12 cellular contexts compared by ENCODE assay signal in genomic region chr19:42930214-42930613, GRCh38. TPM values are rescaled to one million over a fixed set of nuclear protein-coding genes. Genes with fewer than 3 reads are reported as not detected.
DNase-seq lines count a peak whose midpoint lies in the region; ATAC-seq, FAIRE-seq and TF ChIP-seq lines count a peak whose summit lies in the region.
"Not testable (repeated sequence)": the region's sequence is repeated elsewhere in the genome, so short reads cannot be mapped to it uniquely, and the experiment has no call there.
"Had no signal": no experiment of that assay in that cellular context is flagged by ENCODE, and none has a peak within 500 bp of the region (broad histone marks: within the 10 kb centered on the region; RNA-seq: fewer than 3 reads in every experiment).

No MANE protein-coding gene starts in this region.

- BruUV-seq in HCT116 (replicated peaks; lab: Mats Ljungman, UMichigan): not testable (repeated sequence)

- TF ChIP-seq CTCF in HCT116 (IDR thresholded peaks at IDR 0.05 in 2 of 3, conservative IDR thresholded peaks at IDR 0.05 in 1 of 3; ENCODE audit: borderline replicate concordance in 1 of 3, insufficient read depth in 1 of 3, low read depth in 2 of 3, low read length in 2 of 3) (peak in 2 of 3 experiments; percentile 39 to 50; a peak in 5 of 6 replicates), astrocyte (IDR thresholded peaks at IDR 0.05; ENCODE audit: insufficient read depth, low read depth, low read length) (peak; percentile 27), fibroblast of pulmonary artery (IDR thresholded peaks at IDR 0.05; ENCODE audit: low read length, missing control alignments) (peak; percentile 29)

- intact Hi-C loops in HCT116 (cut with micrococcal nuclease): not testable (repeated sequence)
- intact Hi-C loops in activated CD4-positive, alpha-beta T cell treated with anti-CD3 and anti-CD28 coated beads for 36 hours (cut with DNase I, micrococcal nuclease): loop anchor here in 1 of 2 experiments (5.0 kb wide), 1 partner anchor 157 kb away; no protein-coding TSS in a partner anchor

- peak; percentile 20 for DNase-seq in Caki2 (ENCODE audit: low read depth)
- not testable (repeated sequence) for DNase-seq in HCT116 (ENCODE audit: low read depth, low spot score)
- peak; percentile 28 for DNase-seq in NK-92 treated with Interleukin-12 subunit alpha and Interleukin-12 subunit beta, amount 100 ng/mL, for 24 hours (lab: John Stamatoyannopoulos, UW)
- DNase-seq in activated CD4-positive, alpha-beta T cell treated with anti-CD3 and anti-CD28 coated beads for 36 hours: peak; percentile 68
- DNase-seq in astrocyte (ENCODE audit: low read depth): peak; percentile 7
- peak; percentile 22 for DNase-seq in fibroblast of pulmonary artery (ENCODE audit: low read depth)
- DNase-seq in lung microvascular endothelial cell (ENCODE audit: low read depth in 2 of 2): peak; percentile 49 to 51
- DNase-seq in stimulated activated naive CD8-positive, alpha-beta T cell treated with anti-CD3 and anti-CD28 coated beads, Interleukin-15, Interleukin-2, amounts not matched to agents 100 U/mL and 50 U/mL, for 24 hours: peak; percentile 45

- H3K4me1 Mint-ChIP-seq in activated CD4-positive, alpha-beta T cell treated with anti-CD3 and anti-CD28 coated beads for 36 hours; astrocyte (ENCODE audit: low read depth, unreplicated experiment): not testable (repeated sequence)

- not testable (repeated sequence) for H3K4me3 Mint-ChIP-seq in activated CD4-positive, alpha-beta T cell treated with anti-CD3 and anti-CD28 coated beads for 36 hours; astrocyte (ENCODE audit: unreplicated experiment)

- H3K9me3 Mint-ChIP-seq in activated CD4-positive, alpha-beta T cell treated with anti-CD3 and anti-CD28 coated beads for 36 hours (ENCODE audit: low read depth): not testable (repeated sequence)
- peaks cover 10% of the 10 kb centered on the region for H3K9me3 Mint-ChIP-seq in astrocyte (ENCODE audit: unreplicated experiment)

- not testable (repeated sequence) for H3K4me3 ChIP-seq in HCT116 (replicated peaks in 1 of 2; ENCODE audit: low read depth in 1 of 2, low read length in 2 of 2); astrocyte (ENCODE audit: insufficient read depth, low read depth, low read length); fibroblast of pulmonary artery (replicated peaks; ENCODE audit: low read depth, low read length)

- H2AFZ ChIP-seq in HCT116 (ENCODE audit: low read depth, low read length, poor library complexity, severe bottlenecking); astrocyte (ENCODE audit: low read depth, low read length): not testable (repeated sequence)

- 0 out of 2 replicates have a peak, but pooled peaks have one; percentile 21 for TF ChIP-seq RAD21 in HCT116 (IDR thresholded peaks at IDR 0.05; ENCODE audit: low read depth)

- not testable (repeated sequence) for H3K27me3 ChIP-seq in HCT116 (ENCODE audit: insufficient read depth, low read length); astrocyte (ENCODE audit: insufficient read depth, low read length)

- CTCF ChIA-PET in HCT116 (lab: Charles Lee); activated CD4-positive, alpha-beta T cell treated with anti-CD3 and anti-CD28 coated beads for 36 hours (lab: Charles Lee): not testable (repeated sequence)

- H3K4me1 ChIP-seq in HCT116 (ENCODE audit: control insufficient read depth in 1 of 2, insufficient read depth in 2 of 2, low read length in 2 of 2): peaks cover 0 to 10% of the 10 kb centered on the region in 2 experiments; a peak in 2 of 4 replicates
- peaks cover 15% of the 10 kb centered on the region for H3K4me1 ChIP-seq in astrocyte (ENCODE audit: insufficient read depth, low read length)

- not testable (repeated sequence) for H3K9me3 ChIP-seq in HCT116 (ENCODE audit: control insufficient read depth in 1 of 2, insufficient read depth in 1 of 2, low read depth in 1 of 2, low read length in 2 of 2); astrocyte (ENCODE audit: insufficient read depth, low read depth, low read length)

- RAD21 ChIA-PET in HCT116 (lab: Charles Lee; ENCODE audit: low non-redundant PET in 1 of 2, low total read pairs in 2 of 2, uncharacterized antibody in 2 of 2, unreplicated experiment in 2 of 2): not testable (repeated sequence)

- not testable (repeated sequence) for TF ChIP-seq POLR2A in HCT116 (IDR thresholded peaks at IDR 0.05; ENCODE audit: borderline replicate concordance, extremely low read depth, insufficient read depth, insufficient read length)

- not testable (repeated sequence) for FAIRE-seq in astrocyte (lab: Jason Lieb, UNC)

- H3K27me3 Mint-ChIP-seq in activated CD4-positive, alpha-beta T cell treated with anti-CD3 and anti-CD28 coated beads for 36 hours: peaks cover 11% of the 10 kb centered on the region
- H3K27me3 Mint-ChIP-seq in astrocyte (ENCODE audit: low read depth, unreplicated experiment): not testable (repeated sequence)

- POLR2A ChIA-PET in HCT116 (lab: Charles Lee); activated CD4-positive, alpha-beta T cell treated with anti-CD3 and anti-CD28 coated beads for 36 hours (lab: Charles Lee): not testable (repeated sequence)

- not testable (repeated sequence) for H3K9ac ChIP-seq in HCT116 (ENCODE audit: low read length); astrocyte (ENCODE audit: low read length)

- H3K36me3 Mint-ChIP-seq in activated CD4-positive, alpha-beta T cell treated with anti-CD3 and anti-CD28 coated beads for 36 hours (ENCODE audit: low read depth); astrocyte (ENCODE audit: low read depth, unreplicated experiment): not testable (repeated sequence)

- not testable (repeated sequence) for H3K4me2 ChIP-seq in HCT116 (ENCODE audit: low read length); astrocyte (ENCODE audit: low read length)

- H3K27ac ChIP-seq in HCT116 (ENCODE audit: low read depth, low read length); astrocyte (ENCODE audit: low read depth, low read length): not testable (repeated sequence)

- in situ Hi-C loops in Caki2 (cut with HindIII; ENCODE audit: low pct_unique_long_range_greater_than_20kb, low sequenced_read_pairs): not testable (repeated sequence)

- not testable (repeated sequence) for ATAC-seq in HCT116; activated CD4-positive, alpha-beta T cell treated with anti-CD3 and anti-CD28 coated beads for 36 hours; stimulated activated naive CD8-positive, alpha-beta T cell treated with anti-CD3 and anti-CD28 coated beads, Interleukin-15, Interleukin-2, amounts not matched to agents 100 U/mL and 50 U/mL, for 24 hours

- not testable (repeated sequence) for H3K27ac Mint-ChIP-seq in activated CD4-positive, alpha-beta T cell treated with anti-CD3 and anti-CD28 coated beads for 36 hours; astrocyte (ENCODE audit: unreplicated experiment)

- not testable (repeated sequence) for H3K79me2 ChIP-seq in HCT116 (ENCODE audit: insufficient read depth, low read length); astrocyte (ENCODE audit: insufficient read depth, low read length)

- H3K9me2 ChIP-seq in HCT116 (ENCODE audit: insufficient read depth): not testable (repeated sequence)

- not testable (repeated sequence) for H3K36me3 ChIP-seq in HCT116 (ENCODE audit: control insufficient read depth in 1 of 2, insufficient read depth in 2 of 2, low read length in 2 of 2); astrocyte (ENCODE audit: insufficient read depth, low read length)

- not testable (repeated sequence) for H4K20me1 ChIP-seq in HCT116 (ENCODE audit: insufficient read depth); astrocyte (ENCODE audit: insufficient read depth, low read length)

RNA-seq across cellular contexts. Expression of gene PSG7, which starts 6.8 kb away (rescaled TPM):
- total RNA-seq in Caki2 (2014; rRNA removed; shearing (Covaris generic); ENCODE audit: low replicate concordance): not detected in 2 replicates
- total RNA-seq in HCT116 (2021; ENCODE audit: unreplicated experiment) (not detected), astrocyte (not detected in 2 replicates), lung microvascular endothelial cell (not detected in 2 replicates)
- polyA plus RNA-seq in HCT116 (2012): 0.04 TPM in 1 of 2 replicates, not detected in the other
- total RNA-seq in activated CD4-positive, alpha-beta T cell treated with anti-CD3 and anti-CD28 coated beads for 36 hours: not detected
- total RNA-seq: aorta, mucosa of gallbladder, psoas muscle, T-helper 17 cell had no signal
- polyA plus RNA-seq: aorta had no signal

RNA-seq across cellular contexts. Expression of gene PSG6, which starts 12.5 kb away (rescaled TPM):
- not detected in 2 replicates for total RNA-seq in Caki2 (2014; rRNA removed; shearing (Covaris generic); ENCODE audit: low replicate concordance)
- total RNA-seq in HCT116 (2021; ENCODE audit: unreplicated experiment) (not detected), astrocyte (0.23 TPM in 1 of 2 replicates, not detected in the other), lung microvascular endothelial cell (not detected in 2 replicates)
- polyA plus RNA-seq in HCT116 (2012): not detected in 2 replicates
- not detected for total RNA-seq in activated CD4-positive, alpha-beta T cell treated with anti-CD3 and anti-CD28 coated beads for 36 hours
- total RNA-seq: aorta, mucosa of gallbladder, psoas muscle, T-helper 17 cell had no signal
- polyA plus RNA-seq: aorta, psoas muscle had no signal

RNA-seq across cellular contexts. Expression of gene PSG1, which starts 50.7 kb away (rescaled TPM):
- total RNA-seq in Caki2 (2014; rRNA removed; shearing (Covaris generic); ENCODE audit: low replicate concordance): not detected in 2 replicates
- total RNA-seq in HCT116 (2021; ENCODE audit: unreplicated experiment): not detected
- polyA plus RNA-seq in HCT116 (2012): not detected in 2 replicates
- total RNA-seq in activated CD4-positive, alpha-beta T cell treated with anti-CD3 and anti-CD28 coated beads for 36 hours: not detected
- 0.52 and 1.0 TPM in 2 replicates for total RNA-seq in astrocyte
- total RNA-seq in lung microvascular endothelial cell: 0.22 TPM in 1 of 2 replicates, not detected in the other
- total RNA-seq: aorta, mucosa of gallbladder, psoas muscle had no signal
- polyA plus RNA-seq: aorta had no signal
